In genomic region chr20:48945840-48946514, GRCh38 we compare ENCODE assay signal across 14 cellular contexts. TPM values are rescaled to one million over a fixed set of nuclear protein-coding genes. Genes with fewer than 3 reads are reported as not detected.
DNase-seq lines count a peak whose midpoint lies in the region; ATAC-seq, FAIRE-seq and TF ChIP-seq lines count a peak whose summit lies in the region.
"Had no signal": no experiment of that assay in that cellular context is flagged by ENCODE, and none has a peak within 500 bp of the region (broad histone marks: within the 10 kb centered on the region; RNA-seq: fewer than 3 reads in every experiment).

No MANE protein-coding gene starts in this region.

- no peaks in the 10 kb centered on the region for H3K9me3 ChIP-seq in MG63
- no peaks in the 10 kb centered on the region for H3K9me3 ChIP-seq in mucosa of rectum (ENCODE audit: control insufficient read depth in 2 of 2, low read length in 2 of 2)
- H3K9me3 ChIP-seq in CD4-positive, alpha-beta memory T cell (ENCODE audit: control insufficient read depth in 1 of 2, low read length in 2 of 2): no peaks in the 10 kb centered on the region

- H3K4me3 ChIP-seq in MG63 (no peak overlapping the region), cardiac fibroblast (replicated peaks in 1 of 2; ENCODE audit: low read depth in 2 of 2, low read length in 2 of 2) (no peak overlapping the region), mucosa of rectum (ENCODE audit: low read length in 2 of 2) (peak overlapping the region; percentile 11 to 33)
- H3K4me3 ChIP-seq in CD4-positive, alpha-beta memory T cell (ENCODE audit: low read length in 2 of 2): no peak overlapping the region

- H3K36me3 ChIP-seq in MG63 (peaks cover 74% of the 10 kb centered on the region), mucosa of rectum (ENCODE audit: control insufficient read depth in 2 of 2, insufficient read depth in 2 of 2, low read length in 2 of 2) (peaks cover 32 to 57% of the 10 kb centered on the region in 2 donors)
- peaks cover 40% of the 10 kb centered on the region for H3K36me3 ChIP-seq in CD4-positive, alpha-beta memory T cell (ENCODE audit: insufficient read depth, low read length)

- no peak overlapping the region for H3K9ac ChIP-seq in mucosa of rectum (ENCODE audit: low read depth in 1 of 2, low read length in 2 of 2)

- DNase-seq in Caki2 (ENCODE audit: low read depth): peak; percentile 25
- DNase-seq in MG63: peak; percentile 59
- DNase-seq in cardiac fibroblast (ENCODE audit: low read depth in 2 of 2): peak; percentile 17 to 46
- no peak for DNase-seq in activated naive CD4-positive, alpha-beta T cell treated with Interleukin-2 at 50 U/mL for 16 hours
- DNase-seq in H54 (ENCODE audit: insufficient read length, low spot score): no peak
- no peak for DNase-seq in CD4-positive, alpha-beta memory T cell
- DNase-seq: activated CD4-positive, alpha-beta T cell treated with anti-CD3 and anti-CD28 coated beads for 36 hours; activated naive CD4-positive, alpha-beta T cell treated with anti-CD3 and anti-CD28 coated beads, Interleukin-2, amount 50 U/mL, for 16 hours; COR-L47; left ventricle myocardium superior; NCI-H1048; RPMI8226 had no signal

- CTCF ChIA-PET in CD4-positive, alpha-beta memory T cell (lab: Charles Lee; ENCODE audit: partially characterized antibody): interaction anchor here (2.1 kb wide), 1 partner anchor 289 kb away, joined by 8 read pairs; no protein-coding TSS in a partner anchor

- H3K36me3 Mint-ChIP-seq in CD4-positive, alpha-beta memory T cell: peaks cover 18 to 65% of the 10 kb centered on the region in 2 donors

- peaks cover 0 to 1% (median 0%) of the 10 kb centered on the region in 8 donors for H3K9me3 Mint-ChIP-seq in CD4-positive, alpha-beta memory T cell

- H3K27ac ChIP-seq in mucosa of rectum (ENCODE audit: low read depth in 2 of 2, low read length in 2 of 2): peak overlapping the region; percentile 61 to 84
- no peak overlapping the region for H3K27ac ChIP-seq in CD4-positive, alpha-beta memory T cell (ENCODE audit: low read depth, low read length)

- H3K4me1 Mint-ChIP-seq in CD4-positive, alpha-beta memory T cell: peaks cover 0 to 3% (median 1%) of the 10 kb centered on the region in 4 donors
- H3K4me1 Mint-ChIP-seq: activated CD4-positive, alpha-beta T cell treated with anti-CD3 and anti-CD28 coated beads for 36 hours had no signal

- no peak overlapping the region for H3K4me3 Mint-ChIP-seq in CD4-positive, alpha-beta memory T cell
- H3K4me3 Mint-ChIP-seq: activated CD4-positive, alpha-beta T cell treated with anti-CD3 and anti-CD28 coated beads for 36 hours had no signal

- POLR2A ChIA-PET in CD4-positive, alpha-beta memory T cell (lab: Charles Lee; ENCODE audit: partially characterized antibody): no interaction called here

- peaks cover 0 to 16% of the 10 kb centered on the region in 2 donors for H3K4me1 ChIP-seq in mucosa of rectum (ENCODE audit: control insufficient read depth in 2 of 2, insufficient read depth in 2 of 2, low read length in 2 of 2)
- no peaks in the 10 kb centered on the region for H3K4me1 ChIP-seq in CD4-positive, alpha-beta memory T cell (ENCODE audit: insufficient read depth, low read length)

- no peak for ATAC-seq in HG02798 (IDR thresholded peaks at IDR 0.05; ENCODE audit: poor library complexity, unreplicated experiment)
- ATAC-seq: activated CD4-positive, alpha-beta T cell treated with anti-CD3 and anti-CD28 coated beads for 36 hours; left ventricle myocardium superior had no signal

- peak overlapping the region in 1 of 7 donors; percentile 12 for H3K27ac Mint-ChIP-seq in CD4-positive, alpha-beta memory T cell
- H3K27ac Mint-ChIP-seq: activated CD4-positive, alpha-beta T cell treated with anti-CD3 and anti-CD28 coated beads for 36 hours had no signal

- TF ChIP-seq CTCF in cardiac fibroblast (IDR thresholded peaks at IDR 0.05; ENCODE audit: low read depth, low read length): no peak

- H3K27me3 ChIP-seq in MG63: no peaks in the 10 kb centered on the region
- H3K27me3 ChIP-seq in mucosa of rectum (ENCODE audit: control insufficient read depth in 2 of 2, insufficient read depth in 2 of 2, low read length in 2 of 2): no peaks in the 10 kb centered on the region
- no peaks in the 10 kb centered on the region for H3K27me3 ChIP-seq in CD4-positive, alpha-beta memory T cell (ENCODE audit: insufficient read depth, low read length)

- in situ Hi-C loops in Caki2 (cut with HindIII; ENCODE audit: low pct_unique_long_range_greater_than_20kb, low sequenced_read_pairs): no loop called here

- TF ChIP-seq POLR2A in H54 (IDR thresholded peaks at IDR 0.05; ENCODE audit: low read depth, low read length): no peak

- intact Hi-C loops in CD4-positive, alpha-beta memory T cell (cut with micrococcal nuclease): no loop called here

- no peaks in the 10 kb centered on the region for H3K27me3 Mint-ChIP-seq in CD4-positive, alpha-beta memory T cell
- H3K27me3 Mint-ChIP-seq: activated CD4-positive, alpha-beta T cell treated with anti-CD3 and anti-CD28 coated beads for 36 hours had no signal

- FAIRE-seq in H54 (lab: Jason Lieb, UNC): no peak

RNA-seq across cellular contexts. Expression of gene ARFGEF2, which starts 24.5 kb away (rescaled TPM):
- total RNA-seq in Caki2 (2014; rRNA removed; shearing (Covaris generic); ENCODE audit: low replicate concordance): 26.9 and 31.6 TPM in 2 replicates
- total RNA-seq in MG63 (2014; rRNA removed; shearing (Covaris generic); ENCODE audit: low replicate concordance): 17.9 and 22.5 TPM in 2 replicates
- 10 to 100 TPM; 27.3 to 28.1 TPM for total RNA-seq in CD4-positive, alpha-beta memory T cell
- polyA plus RNA-seq in CD4-positive, alpha-beta memory T cell: 1 to 10 TPM; 4.7 to 9.5 TPM

Comparison
In these comparisons a context has a peak if more than half of its experiments do, and no peak if none do; other contexts are left out.
1. DNase-seq: peak in Caki2 (single experiment), MG63 (single experiment) and cardiac fibroblast (2 of 2); none in activated naive CD4-positive, alpha-beta T cell treated with Interleukin-2 at 50 U/mL for 16 hours (single experiment), H54 (single experiment) and CD4-positive, alpha-beta memory T cell (0 of 5).
2. H3K4me3 ChIP-seq: peak in mucosa of rectum (2 of 2); none in MG63 (single experiment), cardiac fibroblast (0 of 2) and CD4-positive, alpha-beta memory T cell (0 of 2).